15 cellular contexts compared by ENCODE assay signal in the genomic region with DNA sequence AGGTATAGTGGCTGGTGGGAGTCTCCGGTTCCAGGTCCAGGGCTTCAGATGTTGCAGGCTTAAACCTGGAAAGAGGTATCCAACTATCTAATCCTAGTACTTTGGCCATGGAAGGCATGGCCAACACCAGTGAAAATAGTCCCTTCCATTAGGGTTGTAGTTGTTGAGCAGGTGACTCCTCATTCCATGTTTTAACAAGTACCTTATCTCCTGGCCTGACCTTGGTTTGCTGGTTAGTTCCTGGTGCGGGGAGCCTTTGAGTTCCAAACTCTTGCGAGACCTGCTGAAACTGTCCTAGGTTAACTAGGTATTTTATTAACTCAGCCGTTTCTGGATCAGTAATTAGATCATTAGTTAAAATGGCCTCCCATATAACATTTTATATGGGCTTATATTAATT.
DNase-seq lines count a peak whose midpoint lies in the region; ATAC-seq and TF ChIP-seq lines count a peak whose summit lies in the region.
"Had no signal": no experiment of that assay in that cellular context is flagged by ENCODE, and none has a peak within 500 bp of the region (broad histone marks: within the 10 kb centered on the region; RNA-seq: fewer than 3 reads in every experiment).

No MANE protein-coding gene starts in this region.

- intact Hi-C loops in left colon (cut with DNase I, micrococcal nuclease) = no loop called here
- intact Hi-C loops in CD8-positive, alpha-beta T cell (cut with DNase I, micrococcal nuclease) = no loop called here

- peak; percentile 10 for DNase-seq in DMS53 (lab: John Stamatoyannopoulos, UW)
- no peak for DNase-seq in DMS53 treated with DMSO at 0.1 percent for 48 hours (lab: John Stamatoyannopoulos, UW; ENCODE audit: unreplicated experiment)
- peak; percentile 66 for DNase-seq in NCI-H2029 (lab: John Stamatoyannopoulos, UW)
- DNase-seq in NCI-H774 (lab: John Stamatoyannopoulos, UW) = peak; percentile 31
- DNase-seq in left colon = no peak
- no peak for DNase-seq in osteocyte (ENCODE audit: extremely low spot score, unreplicated experiment)
- DNase-seq in CD8-positive, alpha-beta T cell = no peak
- DNase-seq: Caco-2; CD8-positive, alpha-beta memory T cell; DND-41; GDM1 had no signal

- H3K4me1 Mint-ChIP-seq in osteocyte (ENCODE audit: unreplicated experiment) = no peaks in the 10 kb centered on the region
- H3K4me1 Mint-ChIP-seq in CD8-positive, alpha-beta T cell (ENCODE audit: low read depth) = peaks cover 10% of the 10 kb centered on the region
- H3K4me1 Mint-ChIP-seq: CD14-positive monocyte had no signal

- H3K9me3 Mint-ChIP-seq in osteocyte (ENCODE audit: unreplicated experiment) = no peaks in the 10 kb centered on the region
- H3K9me3 Mint-ChIP-seq in CD8-positive, alpha-beta T cell = no peaks in the 10 kb centered on the region
- H3K9me3 Mint-ChIP-seq: CD14-positive monocyte; CD8-positive, alpha-beta memory T cell had no signal

- peaks cover 10% of the 10 kb centered on the region for H3K4me1 ChIP-seq in CD8-positive, alpha-beta T cell (ENCODE audit: insufficient read depth, low read length)
- H3K4me1 ChIP-seq: Caco-2, HAP-1 had no signal

- ATAC-seq in left colon = peak; percentile 60
- no peak for ATAC-seq in GM21423 (IDR thresholded peaks at IDR 0.05; ENCODE audit: unreplicated experiment)
- ATAC-seq in CD8-positive, alpha-beta T cell = no peak

- no peak overlapping the region for H3K27ac ChIP-seq in CD8-positive, alpha-beta T cell (ENCODE audit: low read depth, low read length)
- H3K27ac ChIP-seq: 22Rv1 had no signal

- no peak for TF ChIP-seq CTCF in osteocyte (IDR thresholded peaks at IDR 0.05)
- no peak for TF ChIP-seq CTCF in CD8-positive, alpha-beta T cell (IDR thresholded peaks at IDR 0.05)

- H3K27me3 ChIP-seq in CD8-positive, alpha-beta T cell (ENCODE audit: insufficient read depth, low read length) = no peaks in the 10 kb centered on the region

- H3K36me3 ChIP-seq in CD8-positive, alpha-beta T cell (ENCODE audit: insufficient read depth, low read length) = no peaks in the 10 kb centered on the region
- H3K36me3 ChIP-seq: HAP-1 had no signal

- peaks cover 6% of the 10 kb centered on the region for H3K27me3 Mint-ChIP-seq in osteocyte (ENCODE audit: unreplicated experiment)
- peaks cover 3% of the 10 kb centered on the region for H3K27me3 Mint-ChIP-seq in CD8-positive, alpha-beta T cell (ENCODE audit: low read depth)

- no peak overlapping the region for H3K27ac Mint-ChIP-seq in osteocyte (ENCODE audit: unreplicated experiment)
- no peak overlapping the region for H3K27ac Mint-ChIP-seq in CD8-positive, alpha-beta T cell
- H3K27ac Mint-ChIP-seq: CD14-positive monocyte; CD8-positive, alpha-beta memory T cell had no signal

- POLR2A ChIA-PET in CD8-positive, alpha-beta T cell (lab: Charles Lee) = no interaction called here

- CTCF ChIA-PET in CD8-positive, alpha-beta T cell (lab: Charles Lee) = no interaction called here

- no peak overlapping the region for H3K4me3 Mint-ChIP-seq in osteocyte (ENCODE audit: unreplicated experiment)
- no peak overlapping the region for H3K4me3 Mint-ChIP-seq in CD8-positive, alpha-beta T cell
- H3K4me3 Mint-ChIP-seq: CD14-positive monocyte; CD8-positive, alpha-beta memory T cell had no signal

- H3K36me3 Mint-ChIP-seq in osteocyte (ENCODE audit: unreplicated experiment) = no peaks in the 10 kb centered on the region
- no peaks in the 10 kb centered on the region for H3K36me3 Mint-ChIP-seq in CD8-positive, alpha-beta T cell
- H3K36me3 Mint-ChIP-seq: CD14-positive monocyte; CD8-positive, alpha-beta memory T cell had no signal

- H3K9me3 ChIP-seq in CD8-positive, alpha-beta T cell (ENCODE audit: low read length) = no peaks in the 10 kb centered on the region
- H3K9me3 ChIP-seq: Caco-2, HAP-1 had no signal

- H3K4me3 ChIP-seq in CD8-positive, alpha-beta T cell (ENCODE audit: low read depth, low read length) = no peak overlapping the region
- H3K4me3 ChIP-seq: HAP-1 had no signal

Comparison
In these comparisons a context has a peak if more than half of its experiments do, and no peak if none do; other contexts are left out.
1. DNase-seq: peak in DMS53 (single experiment), NCI-H2029 (single experiment) and NCI-H774 (single experiment); none in DMS53 treated with DMSO at 0.1 percent for 48 hours (single experiment), left colon (0 of 2), osteocyte (single experiment) and CD8-positive, alpha-beta T cell (0 of 7).